In the genomic region with DNA sequence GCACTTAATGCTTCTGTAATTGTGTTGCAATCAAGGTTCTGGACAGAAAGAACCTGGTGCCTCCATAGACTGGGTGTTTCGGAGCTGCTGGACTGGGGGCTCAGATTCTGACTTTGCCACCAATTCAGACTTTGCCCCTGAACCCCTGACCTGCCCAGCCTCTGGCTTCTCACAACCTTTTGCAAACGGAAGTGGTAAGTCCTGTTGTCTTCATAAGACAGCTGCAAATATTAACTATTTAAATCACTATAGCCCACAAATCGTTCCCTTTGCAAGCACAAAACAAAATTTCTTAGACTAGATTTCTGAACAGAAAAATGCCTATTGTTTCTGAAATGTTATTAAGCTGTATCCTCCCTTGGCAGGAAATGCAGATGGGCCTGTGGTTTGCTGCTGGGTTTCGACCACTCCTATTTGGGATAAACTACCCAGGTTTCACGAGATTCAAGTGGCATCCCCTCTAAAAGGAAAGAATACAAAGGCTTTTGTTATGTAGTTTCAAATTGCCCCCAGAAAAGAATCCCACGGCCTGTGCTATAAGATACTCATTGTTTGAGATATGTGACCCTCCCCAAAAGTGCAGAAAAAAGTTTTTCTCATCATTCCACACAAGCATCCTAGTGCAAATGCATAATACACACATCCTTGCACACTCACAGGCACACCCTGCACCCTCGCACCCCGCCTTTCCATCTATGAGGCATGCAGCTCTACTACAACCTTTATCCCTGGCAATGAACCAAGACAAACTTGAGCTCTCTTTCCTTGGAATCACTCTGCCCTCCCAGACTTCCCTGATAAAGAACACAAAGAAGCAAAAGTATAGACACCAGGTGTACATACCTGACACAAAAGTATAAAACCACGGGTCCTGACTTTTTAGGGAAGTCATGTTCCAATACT, we compare ENCODE assay signal across 16 cellular contexts.
DNase-seq lines count a peak whose midpoint lies in the region; ATAC-seq and TF ChIP-seq lines count a peak whose summit lies in the region.
"Had no signal": no experiment of that assay in that cellular context is flagged by ENCODE, and none has a peak within 500 bp of the region (broad histone marks: within the 10 kb centered on the region; RNA-seq: fewer than 3 reads in every experiment).

No MANE protein-coding gene starts in this region.

- peak; percentile 54 for ATAC-seq in GM18511 (IDR thresholded peaks at IDR 0.05; ENCODE audit: unreplicated experiment)
- peak; percentile 58 for ATAC-seq in GM21528 (IDR thresholded peaks at IDR 0.05; ENCODE audit: low FRiP score, unreplicated experiment)
- ATAC-seq in left lung: peak; percentile 19
- ATAC-seq in HG03095 (IDR thresholded peaks at IDR 0.05; ENCODE audit: unreplicated experiment): no peak
- no peak for ATAC-seq in GM21381 (IDR thresholded peaks at IDR 0.05; ENCODE audit: unreplicated experiment)
- no peak for ATAC-seq in HG02973 (IDR thresholded peaks at IDR 0.05; ENCODE audit: unreplicated experiment)
- ATAC-seq: pancreas had no signal

- POLR2A ChIA-PET in OCI-LY7 (lab: Charles Lee): interaction anchor here (0.6 to 1.6 kb wide), 6 partner anchors 9 to 1093 kb away, joined by 3 to 6 read pairs (median 4); no protein-coding TSS in a partner anchor

- intact Hi-C loops in OCI-LY7 (cut with micrococcal nuclease; ENCODE audit: unreplicated experiment): no loop called here
- intact Hi-C loops in left lung (cut with DNase I): no loop called here

- H2AFZ ChIP-seq in OCI-LY7 (ENCODE audit: low read length): peak overlapping the region; percentile 70

- no peaks in the 10 kb centered on the region for H4K20me1 ChIP-seq in OCI-LY7 (ENCODE audit: insufficient read depth, low read length)

- H3K4me1 ChIP-seq in OCI-LY7 (ENCODE audit: insufficient read depth, low read length, poor library complexity, severe bottlenecking) (peaks cover 25% of the 10 kb centered on the region), left lung (peaks cover 0 to 4% of the 10 kb centered on the region in 2 donors)
- H3K4me1 ChIP-seq: pancreas had no signal

- no TSS peak for BruUV-seq in OCI-LY7 (replicated peaks; lab: Mats Ljungman, UMichigan)

- H3K27ac ChIP-seq in OCI-LY7 (ENCODE audit: low read depth, low read length, poor library complexity, severe bottlenecking): peak overlapping the region; percentile 36
- no peak overlapping the region for H3K27ac ChIP-seq in left lung
- H3K27ac ChIP-seq: esophagus muscularis mucosa, pancreas, upper lobe of left lung had no signal

- H3K4me2 ChIP-seq in OCI-LY7 (ENCODE audit: low read length): peak overlapping the region; percentile 56

- CTCF ChIA-PET in OCI-LY7 (lab: Charles Lee; ENCODE audit: unreplicated experiment): interaction anchor here (1.0 kb wide), 1 partner anchor 9 kb away, joined by 3 read pairs; no protein-coding TSS in a partner anchor

- DNase-seq in OCI-LY7 (ENCODE audit: low spot score): peak; percentile 54
- no peak for DNase-seq in left lung
- DNase-seq in Ammon's horn (ENCODE audit: low spot score): no peak
- DNase-seq: activated CD4-positive, alpha-beta T cell treated with anti-CD3 and anti-CD28 coated beads for 1 hour; activated gamma-delta T cell treated with Interleukin-2 at 50 U/mL for 16 hours; GOT3; NK-92 treated with Interleukin-12 subunit alpha and Interleukin-12 subunit beta, amount 100 ng/mL, for 24 hours; pancreas; stimulated activated CD4-positive, alpha-beta T cell treated with anti-CD3 and anti-CD28 coated beads, Interleukin-15, amount 100 ng/mL, for 24 hours; upper lobe of left lung had no signal

- H3K4me3 ChIP-seq in OCI-LY7 (ENCODE audit: low read depth, low read length, poor library complexity, severe bottlenecking) (peak overlapping the region; percentile 15), left lung (no peak overlapping the region)
- H3K4me3 ChIP-seq: esophagus muscularis mucosa, pancreas, upper lobe of left lung had no signal

- H3K9me3 ChIP-seq in OCI-LY7 (ENCODE audit: low read length) (no peaks in the 10 kb centered on the region), left lung (no peaks in the 10 kb centered on the region)
- H3K9me3 ChIP-seq: esophagus muscularis mucosa, pancreas, upper lobe of left lung had no signal

- peaks cover 0 to 6% of the 10 kb centered on the region in 2 donors for H3K27me3 ChIP-seq in left lung
- H3K27me3 ChIP-seq: esophagus muscularis mucosa, pancreas, upper lobe of left lung had no signal

- H3K9me2 ChIP-seq in OCI-LY7 (ENCODE audit: insufficient read depth, low read length): no peaks in the 10 kb centered on the region

- H3K79me2 ChIP-seq in OCI-LY7 (ENCODE audit: insufficient read depth, low read depth, low read length): no peaks in the 10 kb centered on the region

- TF ChIP-seq CTCF in OCI-LY7 (conservative IDR thresholded peaks at IDR 0.05; ENCODE audit: low read length) (no peak), left lung (IDR thresholded peaks at IDR 0.05) (no peak)

- H3K36me3 ChIP-seq in OCI-LY7 (ENCODE audit: insufficient read depth, low read length): no peaks in the 10 kb centered on the region
- no peaks in the 10 kb centered on the region for H3K36me3 ChIP-seq in left lung
- H3K36me3 ChIP-seq: pancreas, upper lobe of left lung had no signal

Comparison
In these comparisons a context has a peak if more than half of its experiments do, and no peak if none do; other contexts are left out.
1. ATAC-seq: peak in GM18511 (single experiment), GM21528 (single experiment) and left lung (single experiment); none in HG03095 (single experiment), GM21381 (single experiment) and HG02973 (single experiment).